ENCODE assay signal across 16 cellular contexts in genomic region chr1:66652556-66652955, GRCh38.
DNase-seq lines count a peak whose midpoint lies in the region; TF ChIP-seq lines count a peak whose summit lies in the region.
"Had no signal": no experiment of that assay in that cellular context is flagged by ENCODE, and none has a peak within 500 bp of the region (broad histone marks: within the 10 kb centered on the region; RNA-seq: fewer than 3 reads in every experiment).

No MANE protein-coding gene starts in this region.

- H3K27ac Mint-ChIP-seq in endodermal cell (peak overlapping the region; percentile 33), nephron (peak overlapping the region; percentile 18 to 49 (median 41))
- H3K27ac Mint-ChIP-seq: IgD-negative memory B cell had no signal

- no peaks in the 10 kb centered on the region for H3K9me3 ChIP-seq in GM23248 (ENCODE audit: low read depth)
- no peaks in the 10 kb centered on the region for H3K9me3 ChIP-seq in endodermal cell (ENCODE audit: control insufficient read depth, low read length)
- H3K9me3 ChIP-seq: Caco-2, SK-N-SH had no signal

- H3K36me3 ChIP-seq in GM23248 (ENCODE audit: low read depth) (no peaks in the 10 kb centered on the region), endodermal cell (ENCODE audit: control insufficient read depth, insufficient read depth, low read length) (no peaks in the 10 kb centered on the region)

- DNase-seq in GM23248: peak; percentile 40
- peak; percentile 5 for DNase-seq in OCI-M1 (lab: John Stamatoyannopoulos, UW)
- DNase-seq in endodermal cell: peak; percentile 51
- no peak for DNase-seq in HK-2 (ENCODE audit: unreplicated experiment)
- DNase-seq in KBM-7: no peak
- DNase-seq in kidney tubule cell (ENCODE audit: low spot score): no peak
- no peak for DNase-seq in GF-D8 (lab: John Stamatoyannopoulos, UW)
- DNase-seq: Caco-2, MV-4-11, NCI-H1436 treated with DMSO at 0.1 percent for 48 hours, NCI-H2081, NCI-H345, NCI-H748 treated with DMSO at 0.1 percent for 48 hours, SK-N-SH had no signal

- no peaks in the 10 kb centered on the region for H3K36me3 Mint-ChIP-seq in endodermal cell (ENCODE audit: low read depth)
- peaks cover 4% of the 10 kb centered on the region for H3K36me3 Mint-ChIP-seq in nephron (ENCODE audit: low read depth)
- H3K36me3 Mint-ChIP-seq: IgD-negative memory B cell had no signal

- TF ChIP-seq CTCF in endodermal cell (conservative IDR thresholded peaks at IDR 0.05) (no peak), nephron (IDR thresholded peaks at IDR 0.05; ENCODE audit: unreplicated experiment in 3 of 3) (no peak)

- no peaks in the 10 kb centered on the region for H3K4me1 ChIP-seq in GM23248 (ENCODE audit: insufficient read depth)
- H3K4me1 ChIP-seq in endodermal cell (ENCODE audit: control insufficient read depth, insufficient read depth, low read length): no peaks in the 10 kb centered on the region
- H3K4me1 ChIP-seq: Caco-2 had no signal

- H2AFZ ChIP-seq in GM23248: no peak overlapping the region

- H3K27me3 Mint-ChIP-seq in endodermal cell (ENCODE audit: insufficient read depth) (no peaks in the 10 kb centered on the region), nephron (ENCODE audit: low read depth) (peaks cover 4% of the 10 kb centered on the region)

- H3K4me2 ChIP-seq in GM23248 (ENCODE audit: unreplicated experiment): no peak overlapping the region
- H3K4me2 ChIP-seq: SK-N-SH had no signal

- H3K27ac ChIP-seq in GM23248: no peak overlapping the region
- H3K27ac ChIP-seq in endodermal cell (ENCODE audit: low read depth, low read length): no peak overlapping the region

- no peaks in the 10 kb centered on the region for H3F3A ChIP-seq in GM23248 (ENCODE audit: insufficient read depth)

- H4K20me1 ChIP-seq in GM23248 (ENCODE audit: insufficient read depth): no peaks in the 10 kb centered on the region

- H3K4me1 Mint-ChIP-seq in endodermal cell: peaks cover 7% of the 10 kb centered on the region
- peaks cover 12% of the 10 kb centered on the region for H3K4me1 Mint-ChIP-seq in nephron

- H3K4me3 ChIP-seq in GM23248: no peak overlapping the region
- H3K4me3 ChIP-seq in endodermal cell (ENCODE audit: low read length): no peak overlapping the region

- no peaks in the 10 kb centered on the region for H3K79me2 ChIP-seq in GM23248 (ENCODE audit: insufficient read depth)

- in situ Hi-C loops in GM23248 (cut with MboI) (no loop called here), KBM-7 (cut with MboI; ENCODE audit: low pct_unique_long_range_greater_than_20kb, low sequenced_read_pairs) (no loop called here)

- H3K27me3 ChIP-seq in GM23248 (replicated peaks; ENCODE audit: insufficient read depth): no peaks in the 10 kb centered on the region
- no peaks in the 10 kb centered on the region for H3K27me3 ChIP-seq in endodermal cell (ENCODE audit: control insufficient read depth, insufficient read depth, low read length, poor library complexity, severe bottlenecking)

- H3K9me2 ChIP-seq in GM23248 (ENCODE audit: insufficient read depth): no peaks in the 10 kb centered on the region
- H3K9me2 ChIP-seq: SK-N-SH had no signal

- H3K9me3 Mint-ChIP-seq in endodermal cell (no peaks in the 10 kb centered on the region), nephron (no peaks in the 10 kb centered on the region)

- no peak overlapping the region for H3K4me3 Mint-ChIP-seq in endodermal cell
- H3K4me3 Mint-ChIP-seq in nephron: no peak overlapping the region
- H3K4me3 Mint-ChIP-seq: IgD-negative memory B cell had no signal

- 66 to 75% methylated on average over 2 of the region's 2 CpGs for WGBS in GM23248 (ENCODE audit: low coverage in 1 of 2, low lambda C conversion rate in 2 of 2, missing lambda C conversion rate in 2 of 2), 2 experiments
- WGBS in endodermal cell (ENCODE audit: insufficient coverage in 1 of 2, insufficient read length in 1 of 2), 2 experiments: 0 to 67% methylated on average over 1 to 2 of the region's 2 CpGs

- no peak overlapping the region for H3K9ac ChIP-seq in GM23248
- H3K9ac ChIP-seq in endodermal cell (ENCODE audit: extremely low read depth, low read length, poor library complexity, severe bottlenecking): no peak overlapping the region
- H3K9ac ChIP-seq: SK-N-SH had no signal

Comparison
In these comparisons a context has a peak if more than half of its experiments do, and no peak if none do; other contexts are left out.
1. DNase-seq: peak in GM23248 (single experiment), OCI-M1 (single experiment) and endodermal cell (single experiment); none in HK-2 (single experiment), KBM-7 (single experiment), kidney tubule cell (single experiment) and GF-D8 (single experiment).